Comparison of ENCODE assay signal across 8 cellular contexts in genomic region chr19:18279516-18280246, GRCh38.
DNase-seq lines count a peak whose midpoint lies in the region; ATAC-seq and TF ChIP-seq lines count a peak whose summit lies in the region.

No MANE protein-coding gene starts in this region.

- peak; percentile 79 for TF ChIP-seq CTCF in coronary artery (IDR thresholded peaks at IDR 0.05)

- H3K4me3 ChIP-seq in coronary artery = peak overlapping the region; percentile 93

- peak overlapping the region; percentile 100 for H3K27ac ChIP-seq in coronary artery

- peak; percentile 98 for DNase-seq in ELF-1 (ENCODE audit: low read depth, low spot score)
- DNase-seq in NCI-H524 treated with DMSO at 0.1 percent for 48 hours (lab: John Stamatoyannopoulos, UW) = peak; percentile 78
- DNase-seq in activated CD4-positive, alpha-beta T cell treated with anti-CD3 and anti-CD28 coated beads for 48 hours = peak; percentile 93
- peak; percentile 95 for DNase-seq in coronary artery (ENCODE audit: low spot score)
- peak; percentile 99 for DNase-seq in left kidney (ENCODE audit: low read depth, low spot score)
- peak; percentile 71 to 89 (median 80) for DNase-seq in stimulated activated CD4-positive, alpha-beta T cell treated with anti-CD3 and anti-CD28 coated beads, Interleukin-1b, Interleukin-23, amount 100 ng/mL, for 24 hours (ENCODE audit: low read depth in 4 of 4, low spot score in 1 of 4)

- peak; percentile 16 for ATAC-seq in HG03280 (IDR thresholded peaks at IDR 0.05; ENCODE audit: unreplicated experiment)
- no peak for ATAC-seq in HG03342 (IDR thresholded peaks at IDR 0.05; ENCODE audit: unreplicated experiment)
